In genomic region chr13:113360446-113360845, GRCh38 we compare ENCODE assay signal across 1 cellular context.
TF ChIP-seq lines count a peak whose summit lies in the region.

No MANE protein-coding gene starts in this region.

TF ChIP-seq in GM23338, 12 proteins besides CTCF, POLR2A, EP300 and RAD21 (continued from another document):
- TF ChIP-seq ZNF462 (CRISPR knock-in tag; IDR thresholded peaks at IDR 0.05) (no peak), ETS1 (IDR thresholded peaks at IDR 0.05) (no peak), CREB1 (CRISPR knock-in tag; IDR thresholded peaks at IDR 0.05; ENCODE audit: low read depth) (no peak), STAT1 (IDR thresholded peaks at IDR 0.05; ENCODE audit: unreplicated experiment) (no peak), ZNF114 (CRISPR knock-in tag; IDR thresholded peaks at IDR 0.05) (no peak), JUNB (IDR thresholded peaks at IDR 0.05; ENCODE audit: unreplicated experiment) (no peak), ZNF331 (CRISPR knock-in tag; IDR thresholded peaks at IDR 0.05; ENCODE audit: low read depth) (no peak), EZH2phosphoT487 (IDR thresholded peaks at IDR 0.05; ENCODE audit: unreplicated experiment) (no peak)
